ENCODE assay signal across 24 cellular contexts in the genomic region with DNA sequence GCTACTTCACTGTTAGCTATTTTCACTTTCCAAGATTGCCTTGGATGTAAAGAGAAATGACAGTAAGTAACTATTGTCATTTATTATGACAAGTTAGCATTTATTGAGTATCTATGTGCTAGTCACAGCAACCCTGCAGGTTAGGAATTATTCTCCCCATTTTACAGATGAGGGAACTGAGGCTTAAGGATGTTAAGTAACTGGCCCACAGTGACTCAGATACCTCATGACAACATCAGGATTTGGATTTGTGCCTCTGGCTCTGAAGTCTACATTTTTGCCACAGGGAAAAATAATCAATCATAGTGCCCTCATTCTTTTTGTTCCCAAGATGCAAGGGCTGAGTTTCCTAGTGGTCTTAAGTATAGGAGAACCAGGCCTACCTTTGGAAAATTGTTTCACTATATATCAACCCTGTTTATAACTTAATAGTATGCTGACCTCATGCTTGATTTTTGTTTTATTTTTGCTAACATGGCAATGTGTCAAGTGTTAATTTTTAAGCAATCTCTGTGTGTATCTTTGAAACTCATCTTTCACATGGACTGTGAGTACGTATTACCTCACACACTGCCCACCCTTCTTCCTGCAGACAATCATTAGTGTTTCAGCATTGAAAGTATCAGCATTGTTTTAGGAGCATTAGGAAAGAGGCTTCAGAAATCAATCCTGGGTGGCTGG.
A peak's percentile ranks its signal among the peaks of the same experiment; 100 is the strongest.
DNase-seq lines count a peak whose midpoint lies in the region; ATAC-seq, FAIRE-seq and TF ChIP-seq lines count a peak whose summit lies in the region.
"Had no signal": no experiment of that assay in that cellular context is flagged by ENCODE, and none has a peak within 500 bp of the region (broad histone marks: within the 10 kb centered on the region; RNA-seq: fewer than 3 reads in every experiment).

No MANE protein-coding gene starts in this region.

- no peaks in the 10 kb centered on the region for H3K36me3 ChIP-seq in astrocyte (ENCODE audit: insufficient read depth, low read length)
- peaks cover 0 to 3% of the 10 kb centered on the region in 2 donors for H3K36me3 ChIP-seq in psoas muscle (ENCODE audit: insufficient read depth in 1 of 2, low read depth in 1 of 2)
- H3K36me3 ChIP-seq: upper lobe of left lung had no signal

- H3K27ac ChIP-seq in astrocyte (ENCODE audit: low read depth, low read length) = no peak overlapping the region
- H3K27ac ChIP-seq in psoas muscle = no peak overlapping the region
- H3K27ac ChIP-seq: heart right ventricle, upper lobe of left lung had no signal

- no peak overlapping the region for H3K4me3 ChIP-seq in astrocyte (ENCODE audit: insufficient read depth, low read depth, low read length)
- no peak overlapping the region for H3K4me3 ChIP-seq in fibroblast of the aortic adventitia (ENCODE audit: low read depth, low read length)
- H3K4me3 ChIP-seq in psoas muscle = no peak overlapping the region
- H3K4me3 ChIP-seq: heart right ventricle, upper lobe of left lung had no signal

- H3K4me1 ChIP-seq in astrocyte (ENCODE audit: insufficient read depth, low read length) = peaks cover 5% of the 10 kb centered on the region
- H3K4me1 ChIP-seq in psoas muscle = no peaks in the 10 kb centered on the region
- H3K4me1 ChIP-seq: heart right ventricle had no signal

- no peaks in the 10 kb centered on the region for H4K20me1 ChIP-seq in astrocyte (ENCODE audit: insufficient read depth, low read length)

- DNase-seq in HCEC 1CT (peak; percentile 33), astrocyte (ENCODE audit: low read depth) (peak; percentile 51), fibroblast of the aortic adventitia (ENCODE audit: low read depth) (peak; percentile 50), psoas muscle (no peak), DMS114 treated with DMSO at 0.1 percent for 48 hours (lab: John Stamatoyannopoulos, UW; ENCODE audit: unreplicated experiment) (no peak)
- no peak for DNase-seq in activated naive CD4-positive, alpha-beta T cell (lab: John Stamatoyannopoulos, UW)
- DNase-seq: activated CD4-positive, CD25-positive, alpha-beta regulatory T cell treated with anti-CD3 and anti-CD28 coated beads, Interleukin-2, amount 50 U/mL, for 72 hours; activated CD8-positive, alpha-beta T cell treated with anti-CD3 and anti-CD28 coated beads for 36 hours; activated naive CD8-positive, alpha-beta T cell treated with anti-CD3 and anti-CD28 coated beads for 36 hours; CD4-positive, CD25-positive, alpha-beta regulatory T cell; dermis blood vessel endothelial cell; GDM1; H9; heart right ventricle; mammary epithelial cell; MV-4-11; NCI-H1436 treated with DMSO at 0.1 percent for 48 hours; right cardiac atrium; stimulated activated CD4-positive, alpha-beta T cell treated with anti-CD3 and anti-CD28 coated beads, Interleukin-2, amount 100 ng/mL, for 48 hours; T-helper 2 cell; upper lobe of left lung had no signal

- no peak overlapping the region for H3K4me2 ChIP-seq in astrocyte (ENCODE audit: low read length)

- TF ChIP-seq CTCF in astrocyte (IDR thresholded peaks at IDR 0.05; ENCODE audit: insufficient read depth, low read depth, low read length) (no peak), fibroblast of the aortic adventitia (IDR thresholded peaks at IDR 0.05; ENCODE audit: insufficient read depth, low read length) (no peak), psoas muscle (IDR thresholded peaks at IDR 0.05) (no peak)

- H3K4me1 Mint-ChIP-seq in astrocyte (ENCODE audit: low read depth, unreplicated experiment) = peaks cover 3% of the 10 kb centered on the region
- H3K4me1 Mint-ChIP-seq: activated naive CD8-positive, alpha-beta T cell treated with anti-CD3 and anti-CD28 coated beads for 36 hours; H9; nephron had no signal

- intact Hi-C loops in psoas muscle (cut with DNase I) = no loop called here

- H3K27ac Mint-ChIP-seq in astrocyte (ENCODE audit: unreplicated experiment) = no peak overlapping the region
- H3K27ac Mint-ChIP-seq: activated CD8-positive, alpha-beta T cell treated with anti-CD3 and anti-CD28 coated beads for 36 hours; activated naive CD8-positive, alpha-beta T cell treated with anti-CD3 and anti-CD28 coated beads for 36 hours; CD4-positive, CD25-positive, alpha-beta regulatory T cell; H9; nephron had no signal

- H3K9me3 ChIP-seq in astrocyte (ENCODE audit: insufficient read depth, low read depth, low read length) (no peaks in the 10 kb centered on the region), psoas muscle (peaks cover 4% of the 10 kb centered on the region)

- no peaks in the 10 kb centered on the region for H3K27me3 Mint-ChIP-seq in astrocyte (ENCODE audit: low read depth, unreplicated experiment)
- H3K27me3 Mint-ChIP-seq: activated CD8-positive, alpha-beta T cell treated with anti-CD3 and anti-CD28 coated beads for 36 hours; activated naive CD8-positive, alpha-beta T cell treated with anti-CD3 and anti-CD28 coated beads for 36 hours; CD4-positive, CD25-positive, alpha-beta regulatory T cell had no signal

- no peak overlapping the region for H2AFZ ChIP-seq in astrocyte (ENCODE audit: low read depth, low read length)

- no peak for ATAC-seq in psoas muscle
- no peak for ATAC-seq in HG03378 (IDR thresholded peaks at IDR 0.05; ENCODE audit: unreplicated experiment)
- ATAC-seq: activated CD8-positive, alpha-beta T cell treated with anti-CD3 and anti-CD28 coated beads for 36 hours; heart right ventricle; right cardiac atrium had no signal

- peaks cover 10% of the 10 kb centered on the region for H3K9me3 Mint-ChIP-seq in astrocyte (ENCODE audit: unreplicated experiment)

- WGBS in psoas muscle, 3 donors = 84 to 94% (median 93%) methylated on average over 1 of the region's 1 CpG

- H3K9ac ChIP-seq in astrocyte (ENCODE audit: low read length) = no peak overlapping the region

- peaks cover 11% of the 10 kb centered on the region for H3K36me3 Mint-ChIP-seq in astrocyte (ENCODE audit: low read depth, unreplicated experiment)

- H3K27me3 ChIP-seq in astrocyte (ENCODE audit: insufficient read depth, low read length) (no peaks in the 10 kb centered on the region), psoas muscle (ENCODE audit: insufficient read depth in 3 of 3, low read length in 2 of 3) (no peaks in the 10 kb centered on the region)
- H3K27me3 ChIP-seq: heart right ventricle, upper lobe of left lung had no signal

- FAIRE-seq in astrocyte (lab: Jason Lieb, UNC) = no peak
- FAIRE-seq: GM19239 had no signal

- no peak overlapping the region for H3K4me3 Mint-ChIP-seq in astrocyte (ENCODE audit: unreplicated experiment)
- H3K4me3 Mint-ChIP-seq: activated CD8-positive, alpha-beta T cell treated with anti-CD3 and anti-CD28 coated beads for 36 hours; activated naive CD8-positive, alpha-beta T cell treated with anti-CD3 and anti-CD28 coated beads for 36 hours; CD4-positive, CD25-positive, alpha-beta regulatory T cell; H9; nephron had no signal

- no peaks in the 10 kb centered on the region for H3K79me2 ChIP-seq in astrocyte (ENCODE audit: insufficient read depth, low read length)

Comparison
In these comparisons a context has a peak if more than half of its experiments do, and no peak if none do; other contexts are left out.
1. DNase-seq: peak in HCEC 1CT (single experiment), astrocyte (single experiment) and fibroblast of the aortic adventitia (single experiment); none in psoas muscle (0 of 2), DMS114 treated with DMSO at 0.1 percent for 48 hours (single experiment) and activated naive CD4-positive, alpha-beta T cell (0 of 4).